13 cellular contexts compared by ENCODE assay signal in genomic region chr13:108315273-108315672, GRCh38. TPM values are rescaled to one million over a fixed set of nuclear protein-coding genes. Genes with fewer than 3 reads are reported as not detected.
DNase-seq lines count a peak whose midpoint lies in the region; ATAC-seq and TF ChIP-seq lines count a peak whose summit lies in the region.
"Had no signal": no experiment of that assay in that cellular context is flagged by ENCODE, and none has a peak within 500 bp of the region (broad histone marks: within the 10 kb centered on the region; RNA-seq: fewer than 3 reads in every experiment).

No MANE protein-coding gene starts in this region.

- no peak for DNase-seq in G401 (ENCODE audit: low spot score)
- DNase-seq in nephron progenitor cell, result no peak
- no peak for DNase-seq in activated CD4-positive, alpha-beta T cell treated with anti-CD3 and anti-CD28 coated beads for 4 hours
- DNase-seq: activated CD4-positive, alpha-beta T cell treated with anti-CD3 and anti-CD28 coated beads, Interleukin-2, amount 10 ng/mL, durations not matched to agents 24 days and 14 days; activated naive CD4-positive, alpha-beta T cell treated with Interleukin-2 at 50 U/mL for 16 hours; DMS53; MM.1S; SIG-M5 had no signal

- TF ChIP-seq CTCF in nephron progenitor cell (IDR thresholded peaks at IDR 0.05), result no peak

- no peaks in the 10 kb centered on the region for H3K36me3 Mint-ChIP-seq in activated T-helper 17 cell treated with anti-CD3 and anti-CD28 coated beads, Interleukin-2, amount 50 U/mL, for 72 hours (ENCODE audit: low read depth)
- no peaks in the 10 kb centered on the region for H3K36me3 Mint-ChIP-seq in nephron progenitor cell (ENCODE audit: low read depth)

- H3K27ac Mint-ChIP-seq in activated T-helper 17 cell treated with anti-CD3 and anti-CD28 coated beads, Interleukin-2, amount 50 U/mL, for 72 hours, result no peak overlapping the region
- no peak overlapping the region for H3K27ac Mint-ChIP-seq in nephron progenitor cell
- H3K27ac Mint-ChIP-seq: activated CD4-positive, alpha-beta T cell treated with anti-CD3 and anti-CD28 coated beads, Interleukin-2, amount 10 ng/mL, durations not matched to agents 24 days and 14 days had no signal

- in situ Hi-C loops in G401 (cut with HindIII; ENCODE audit: low sequenced_read_pairs), result no loop called here

- peak overlapping the region; percentile 10 for H3K4me3 Mint-ChIP-seq in activated T-helper 17 cell treated with anti-CD3 and anti-CD28 coated beads, Interleukin-2, amount 50 U/mL, for 72 hours
- no peak overlapping the region for H3K4me3 Mint-ChIP-seq in nephron progenitor cell
- H3K4me3 Mint-ChIP-seq: activated CD4-positive, alpha-beta T cell treated with anti-CD3 and anti-CD28 coated beads, Interleukin-2, amount 10 ng/mL, durations not matched to agents 24 days and 14 days had no signal

- H3K4me1 Mint-ChIP-seq in activated T-helper 17 cell treated with anti-CD3 and anti-CD28 coated beads, Interleukin-2, amount 50 U/mL, for 72 hours, result peaks cover 7% of the 10 kb centered on the region
- H3K4me1 Mint-ChIP-seq in nephron progenitor cell, result no peaks in the 10 kb centered on the region

- ATAC-seq in GM18508 (IDR thresholded peaks at IDR 0.05; ENCODE audit: insufficient read depth, unreplicated experiment) (peak; percentile 56), GM21528 (IDR thresholded peaks at IDR 0.05; ENCODE audit: low FRiP score, unreplicated experiment) (peak; percentile 69), HG03095 (IDR thresholded peaks at IDR 0.05; ENCODE audit: unreplicated experiment) (peak; percentile 75), SK-N-SH treated with all-trans-retinoic acid at 6 μM for 48 hours (no peak)
- ATAC-seq in activated T-helper 17 cell treated with anti-CD3 and anti-CD28 coated beads, Interleukin-2, amount 50 U/mL, for 72 hours (replicated peaks), result no peak

- peaks cover 14% of the 10 kb centered on the region for H3K9me3 Mint-ChIP-seq in activated T-helper 17 cell treated with anti-CD3 and anti-CD28 coated beads, Interleukin-2, amount 50 U/mL, for 72 hours
- H3K9me3 Mint-ChIP-seq in nephron progenitor cell, result peaks cover 5% of the 10 kb centered on the region

- H3K27me3 Mint-ChIP-seq in activated T-helper 17 cell treated with anti-CD3 and anti-CD28 coated beads, Interleukin-2, amount 50 U/mL, for 72 hours, result no peaks in the 10 kb centered on the region
- no peaks in the 10 kb centered on the region for H3K27me3 Mint-ChIP-seq in nephron progenitor cell (ENCODE audit: low read depth, poor library complexity)

TF ChIP-seq in SK-N-SH treated with all-trans-retinoic acid at 6 μM for 48 hours, 23 proteins besides CTCF, POLR2A, EP300 and RAD21:
- TF ChIP-seq CREB5 (CRISPR knock-in tag; IDR thresholded peaks at IDR 0.05; ENCODE audit: low read depth) (no peak), ZNF70 (CRISPR knock-in tag; IDR thresholded peaks at IDR 0.05) (no peak), ARNTL (CRISPR knock-in tag; IDR thresholded peaks at IDR 0.05; ENCODE audit: borderline replicate concordance, low read depth) (no peak), PPARA (CRISPR knock-in tag; IDR thresholded peaks at IDR 0.05; ENCODE audit: borderline replicate concordance) (no peak)
- TF ChIP-seq, protein P1, sequence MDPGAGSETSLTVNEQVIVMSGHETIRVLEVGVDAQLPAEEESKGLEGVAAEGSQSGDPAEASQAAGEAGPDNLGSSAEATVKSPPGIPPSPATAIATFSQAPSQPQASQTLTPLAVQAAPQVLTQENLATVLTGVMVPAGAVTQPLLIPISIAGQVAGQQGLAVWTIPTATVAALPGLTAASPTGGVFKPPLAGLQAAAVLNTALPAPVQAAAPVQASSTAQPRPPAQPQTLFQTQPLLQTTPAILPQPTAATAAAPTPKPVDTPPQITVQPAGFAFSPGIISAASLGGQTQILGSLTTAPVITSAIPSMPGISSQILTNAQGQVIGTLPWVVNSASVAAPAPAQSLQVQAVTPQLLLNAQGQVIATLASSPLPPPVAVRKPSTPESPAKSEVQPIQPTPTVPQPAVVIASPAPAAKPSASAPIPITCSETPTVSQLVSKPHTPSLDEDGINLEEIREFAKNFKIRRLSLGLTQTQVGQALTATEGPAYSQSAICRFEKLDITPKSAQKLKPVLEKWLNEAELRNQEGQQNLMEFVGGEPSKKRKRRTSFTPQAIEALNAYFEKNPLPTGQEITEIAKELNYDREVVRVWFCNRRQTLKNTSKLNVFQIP (CRISPR knock-in tag; IDR thresholded peaks at IDR 0.05; ENCODE audit: borderline replicate concordance, low read depth), result no peak
- TF ChIP-seq, protein P2, sequence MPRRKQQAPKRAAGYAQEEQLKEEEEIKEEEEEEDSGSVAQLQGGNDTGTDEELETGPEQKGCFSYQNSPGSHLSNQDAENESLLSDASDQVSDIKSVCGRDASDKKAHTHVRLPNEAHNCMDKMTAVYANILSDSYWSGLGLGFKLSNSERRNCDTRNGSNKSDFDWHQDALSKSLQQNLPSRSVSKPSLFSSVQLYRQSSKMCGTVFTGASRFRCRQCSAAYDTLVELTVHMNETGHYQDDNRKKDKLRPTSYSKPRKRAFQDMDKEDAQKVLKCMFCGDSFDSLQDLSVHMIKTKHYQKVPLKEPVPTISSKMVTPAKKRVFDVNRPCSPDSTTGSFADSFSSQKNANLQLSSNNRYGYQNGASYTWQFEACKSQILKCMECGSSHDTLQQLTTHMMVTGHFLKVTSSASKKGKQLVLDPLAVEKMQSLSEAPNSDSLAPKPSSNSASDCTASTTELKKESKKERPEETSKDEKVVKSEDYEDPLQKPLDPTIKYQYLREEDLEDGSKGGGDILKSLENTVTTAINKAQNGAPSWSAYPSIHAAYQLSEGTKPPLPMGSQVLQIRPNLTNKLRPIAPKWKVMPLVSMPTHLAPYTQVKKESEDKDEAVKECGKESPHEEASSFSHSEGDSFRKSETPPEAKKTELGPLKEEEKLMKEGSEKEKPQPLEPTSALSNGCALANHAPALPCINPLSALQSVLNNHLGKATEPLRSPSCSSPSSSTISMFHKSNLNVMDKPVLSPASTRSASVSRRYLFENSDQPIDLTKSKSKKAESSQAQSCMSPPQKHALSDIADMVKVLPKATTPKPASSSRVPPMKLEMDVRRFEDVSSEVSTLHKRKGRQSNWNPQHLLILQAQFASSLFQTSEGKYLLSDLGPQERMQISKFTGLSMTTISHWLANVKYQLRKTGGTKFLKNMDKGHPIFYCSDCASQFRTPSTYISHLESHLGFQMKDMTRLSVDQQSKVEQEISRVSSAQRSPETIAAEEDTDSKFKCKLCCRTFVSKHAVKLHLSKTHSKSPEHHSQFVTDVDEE (CRISPR knock-in tag; IDR thresholded peaks at IDR 0.05), result no peak

RNA-seq across cellular contexts. Expression of gene TNFSF13B, which starts 45.8 kb away (rescaled TPM):
- 1 to 10 TPM; 3.6 to 4.4 TPM for total RNA-seq in activated T-helper 17 cell treated with anti-CD3 and anti-CD28 coated beads, Interleukin-2, amount 50 U/mL, for 72 hours
- total RNA-seq in G401 (2014; rRNA removed; shearing (Covaris generic)), result not detected in 2 replicates

Comparison
In these comparisons a context has a peak if more than half of its experiments do, and no peak if none do; other contexts are left out.
1. ATAC-seq: peak in GM18508 (single experiment), GM21528 (single experiment) and HG03095 (single experiment); none in activated T-helper 17 cell treated with anti-CD3 and anti-CD28 coated beads, Interleukin-2, amount 50 U/mL, for 72 hours (single experiment) and SK-N-SH treated with all-trans-retinoic acid at 6 μM for 48 hours (single experiment).